ENCODE assay signal across 1 cellular context in genomic region chrX:77114501-77114900, GRCh38.
TF ChIP-seq lines count a peak whose summit lies in the region.

No MANE protein-coding gene starts in this region.

TF ChIP-seq in H1, 55 proteins besides CTCF, POLR2A, EP300 and RAD21:
- no peak for TF ChIP-seq TBP (IDR thresholded peaks at IDR 0.05; ENCODE audit: low read depth, low read length)
- no peak for TF ChIP-seq KDM4A (IDR thresholded peaks at IDR 0.05; ENCODE audit: low read depth, low read length, severe bottlenecking)
- no peak for TF ChIP-seq HDAC6 (IDR thresholded peaks at IDR 0.05; ENCODE audit: low read depth, low read length)
- TF ChIP-seq SIN3A (conservative IDR thresholded peaks at IDR 0.05 in 1 of 2, IDR thresholded peaks at IDR 0.05 in 1 of 2; ENCODE audit: low read depth in 1 of 2, low read length in 2 of 2): no peak
- TF ChIP-seq BRCA1 (IDR thresholded peaks at IDR 0.05; ENCODE audit: low read depth, low read length): no peak
- TF ChIP-seq PHF8 (conservative IDR thresholded peaks at IDR 0.05; ENCODE audit: low read depth, low read length): no peak
- TF ChIP-seq GTF2F1 (IDR thresholded peaks at IDR 0.05; ENCODE audit: borderline replicate concordance, low read depth, low read length): no peak
- no peak for TF ChIP-seq RFX5 (IDR thresholded peaks at IDR 0.05; ENCODE audit: borderline replicate concordance, low read depth, low read length)
- TF ChIP-seq FOSL1 (IDR thresholded peaks at IDR 0.05; ENCODE audit: insufficient read depth, low read depth, low read length): no peak
- TF ChIP-seq NRF1 (IDR thresholded peaks at IDR 0.05; ENCODE audit: low read depth, low read length): no peak
- no peak for TF ChIP-seq JUND (IDR thresholded peaks at IDR 0.05; ENCODE audit: low read length)
- TF ChIP-seq HDAC2 (IDR thresholded peaks at IDR 0.05; ENCODE audit: borderline replicate concordance in 1 of 2, low read depth in 2 of 2, low read length in 2 of 2): no peak
- TF ChIP-seq CEBPB (IDR thresholded peaks at IDR 0.05; ENCODE audit: low read depth, low read length): no peak
- no peak for TF ChIP-seq YY1 (IDR thresholded peaks at IDR 0.05; ENCODE audit: low read depth, low read length)
TF ChIP-seq in H1: peak in this region for 0.
